ENCODE assay signal across 8 cellular contexts in genomic region chrX:65667503-65668355, GRCh38. TPM values are rescaled to one million over a fixed set of nuclear protein-coding genes. Genes with fewer than 3 reads are reported as not detected.
DNase-seq lines count a peak whose midpoint lies in the region; ATAC-seq, FAIRE-seq and TF ChIP-seq lines count a peak whose summit lies in the region.

Gene MSN (plus strand): TSS chrX:65667654. CDS start chrX:65667842, 188 bp downstream.

- H3K27ac ChIP-seq in A549 (peak within 1 kb of the TSS; percentile 89 to 99), osteoblast (ENCODE audit: low read depth, low read length) (peak within 1 kb of the TSS; percentile 88), thymus (ENCODE audit: low read depth) (peak within 1 kb of the TSS; percentile 86)

- H3K36me3 ChIP-seq in osteoblast (ENCODE audit: insufficient read depth, low read length) (no peaks in the 10 kb centered on the region), thymus (ENCODE audit: control insufficient read depth, insufficient read depth) (no peaks in the 10 kb centered on the region)

- CTCF ChIA-PET in A549 (lab: Yijun Ruan, JAX), result interaction anchor here (0.8 to 1.7 kb wide), 3 partner anchors 10 to 88 kb away, joined by 3 to 4 read pairs (median 3); no protein-coding TSS in a partner anchor

- no peak; a peak in 2 of 5 replicates for TF ChIP-seq RAD21 in A549 (conservative IDR thresholded peaks at IDR 0.05 in 1 of 2, IDR thresholded peaks at IDR 0.05 in 1 of 2)

- H3K27me3 ChIP-seq in osteoblast (ENCODE audit: insufficient read depth, low read length) (no peaks in the 10 kb centered on the region), thymus (ENCODE audit: control insufficient read depth, insufficient read depth) (no peaks in the 10 kb centered on the region)

- peak; percentile 88 to 92 for ATAC-seq in A549
- peak; percentile 64 for ATAC-seq in GM18873 (IDR thresholded peaks at IDR 0.05; ENCODE audit: low FRiP score, unreplicated experiment)
- peak; percentile 79 for ATAC-seq in HG03135 (IDR thresholded peaks at IDR 0.05; ENCODE audit: unreplicated experiment)

- peak within 1 kb of the TSS; percentile 94 for H3K4me2 ChIP-seq in A549
- peak within 1 kb of the TSS; percentile 91 for H3K4me2 ChIP-seq in osteoblast (ENCODE audit: insufficient read depth, low read length)

- peak within 1 kb of the TSS; percentile 73 for H3K4me3 ChIP-seq in A549
- peak within 1 kb of the TSS; percentile 90 for H3K4me3 ChIP-seq in osteoblast (ENCODE audit: insufficient read depth, low read length)
- peak within 1 kb of the TSS; percentile 63 for H3K4me3 ChIP-seq in thymus (ENCODE audit: low read length)

- peaks cover 4% of the 10 kb centered on the region for H4K20me1 ChIP-seq in osteoblast (ENCODE audit: insufficient read depth, low read length)

- POLR2A ChIA-PET in A549 (lab: Yijun Ruan, JAX), result interaction anchor here (0.6 to 2.7 kb wide), 6 partner anchors 10 to 71 kb away, joined by 4 to 31 read pairs (median 5); no protein-coding TSS in a partner anchor

- no peaks in the 10 kb centered on the region for H3K9me3 ChIP-seq in A549
- no peaks in the 10 kb centered on the region for H3K9me3 ChIP-seq in osteoblast (ENCODE audit: low read depth, low read length)
- no peaks in the 10 kb centered on the region for H3K9me3 ChIP-seq in thymus (ENCODE audit: control insufficient read depth)

- H3K4me1 ChIP-seq in A549 (peaks cover 38% of the 10 kb centered on the region), osteoblast (ENCODE audit: insufficient read depth, low read length) (peaks cover 29% of the 10 kb centered on the region), thymus (ENCODE audit: control insufficient read depth, insufficient read depth, low read length) (no peaks in the 10 kb centered on the region)

- H3K79me2 ChIP-seq in osteoblast (ENCODE audit: insufficient read depth, low read length), result peaks cover 49% of the 10 kb centered on the region

- TF ChIP-seq POLR2A in A549 (IDR thresholded peaks at IDR 0.05; ENCODE audit: low read length), result peak; percentile 79

- no peak within 1 kb of the TSS for H2AFZ ChIP-seq in osteoblast (ENCODE audit: low read length)

- peak; percentile 36 to 76 for DNase-seq in A549 (ENCODE audit: low read depth in 1 of 2, low spot score in 1 of 2)
- peak; percentile 80 for DNase-seq in RPMI7951 (ENCODE audit: low read depth)
- DNase-seq in activated effector memory CD4-positive, alpha-beta T cell treated with anti-CD3 and anti-CD28 coated beads, Interleukin-2, amount 50 U/mL, for 16 hours, result peak; percentile 91
- peak; percentile 42 to 56 for DNase-seq in frontal cortex (ENCODE audit: low spot score in 2 of 2)
- peak; percentile 80 for DNase-seq in osteoblast (ENCODE audit: insufficient read length, low spot score, missing footprints)

- FAIRE-seq in A549 (lab: Jason Lieb, UNC) (peak; percentile 87), frontal cortex (lab: Jason Lieb, UNC) (no peak)

- no peak for TF ChIP-seq EP300 in A549 (IDR thresholded peaks at IDR 0.05)

- 4% methylated on average over 9 of the region's 56 CpGs for WGBS in A549 (ENCODE audit: missing lambda C conversion rate)
- under 1% methylated on average over 56 of the region's 56 CpGs for WGBS in thymus

- TF ChIP-seq CTCF in A549 (IDR thresholded peaks at IDR 0.05) (no peak), osteoblast (IDR thresholded peaks at IDR 0.05; ENCODE audit: extremely low read depth, low read depth, low read length) (peak; percentile 12)

TF ChIP-seq in A549, 52 proteins besides CTCF, POLR2A, EP300 and RAD21:
- peak; percentile 40 for TF ChIP-seq PHF8 (IDR thresholded peaks at IDR 0.05; ENCODE audit: borderline replicate concordance, low read depth)
- TF ChIP-seq RNF2 (IDR thresholded peaks at IDR 0.05; ENCODE audit: borderline replicate concordance, low read depth), result no peak
- peak in 1 of 2 experiments; percentile 47; a peak in 2 of 5 replicates for TF ChIP-seq JUN (IDR thresholded peaks at IDR 0.05)

RNA-seq across cellular contexts. Expression of gene MSN, which starts in this region (rescaled TPM):
- polyA plus RNA-seq in A549 (2011; rRNA removed) (269 and 286 TPM in 2 replicates), A549 (2017; fragmentation: RNase III; extraction: RNeasy Plus Mini Kit Qiagen cat#74134 plus additional on column Dnase treatment) (250 to 289 TPM (median 285 TPM) in 3 replicates), thymus (160 TPM)
- polyA plus RNA-seq in A549 (2012; cell fraction: cytosol; rRNA removed), result 133 and 148 TPM in 2 replicates
- 203 and 261 TPM in 2 replicates for polyA plus RNA-seq in A549 (2012; cell fraction: nucleus; rRNA removed)
- polyA minus RNA-seq in A549 (2011; rRNA and poly(A)+ RNA removed), result 271 and 285 TPM in 2 replicates
- total RNA-seq in RPMI7951 (2014; rRNA removed; shearing (Covaris generic)), result 389 and 461 TPM in 2 replicates
- total RNA-seq in frontal cortex (17.9 TPM), osteoblast (236 and 249 TPM in 2 replicates)

Comparison
In these comparisons a context has a peak if more than half of its experiments do, and no peak if none do; other contexts are left out.
1. Peak in every context shown above with its lines: DNase-seq, ATAC-seq, H3K4me3 ChIP-seq and H3K27ac ChIP-seq.
2. RNA of gene MSN (total RNA-seq): 389 to 461 TPM in RPMI7951 and 236 to 249 TPM in osteoblast; 17.9 TPM in frontal cortex (single experiment); every median in the first group is over 10 times any median in the second.